Comparison of ENCODE assay signal across 1 cellular context in genomic region chr11:111938687-111939160, GRCh38.
A peak's percentile ranks its signal among the peaks of the same experiment; 100 is the strongest.
TF ChIP-seq lines count a peak whose summit lies in the region.

No MANE protein-coding gene starts in this region.

TF ChIP-seq in GM12878, 131 proteins besides CTCF, POLR2A, EP300 and RAD21 (continued from another document):
- TF ChIP-seq PRDM15 (CRISPR knock-in tag; IDR thresholded peaks at IDR 0.05) = no peak
- TF ChIP-seq KDM1A (IDR thresholded peaks at IDR 0.05; ENCODE audit: borderline replicate concordance) = no peak
- no peak for TF ChIP-seq BMI1 (IDR thresholded peaks at IDR 0.05; ENCODE audit: borderline replicate concordance)
- TF ChIP-seq POU2F2 (IDR thresholded peaks at IDR 0.05; ENCODE audit: borderline replicate concordance, low read depth, low read length) = no peak
- peak; percentile 70; the same call in 1 of the 2 replicates for TF ChIP-seq NFIC (IDR thresholded peaks at IDR 0.05; ENCODE audit: low read depth, low read length)
- TF ChIP-seq NKRF (conservative IDR thresholded peaks at IDR 0.05) = no peak
- TF ChIP-seq CREB1 (IDR thresholded peaks at IDR 0.05; ENCODE audit: low read depth) = peak; percentile 67
- no peak for TF ChIP-seq PKNOX1 (IDR thresholded peaks at IDR 0.05)
- no peak for TF ChIP-seq CBFB (IDR thresholded peaks at IDR 0.05; ENCODE audit: low read depth)
- TF ChIP-seq IKZF2 (IDR thresholded peaks at IDR 0.05) = peak; percentile 75 to 77
- TF ChIP-seq RCOR1 (conservative IDR thresholded peaks at IDR 0.05; ENCODE audit: low read depth, low read length) = no peak
- no peak for TF ChIP-seq RELA (IDR thresholded peaks at IDR 0.05; ENCODE audit: borderline replicate concordance, partially characterized antibody)
- TF ChIP-seq IRF4 (IDR thresholded peaks at IDR 0.05; ENCODE audit: low read depth, low read length) = peak; percentile 68
- TF ChIP-seq SREBF2 (IDR thresholded peaks at IDR 0.05; ENCODE audit: low read length) = no peak
- no peak for TF ChIP-seq HDAC6 (IDR thresholded peaks at IDR 0.05; ENCODE audit: unreplicated experiment)
- TF ChIP-seq CBX5 (IDR thresholded peaks at IDR 0.05; ENCODE audit: low read depth) = peak; percentile 74; the same call in 1 of the 2 replicates
- peak; percentile 35; the same call in 1 of the 2 replicates for TF ChIP-seq RUNX3 (IDR thresholded peaks at IDR 0.05; ENCODE audit: low read length)
- 0 out of 2 replicates have a peak, but pooled peaks have one; percentile 21 for TF ChIP-seq TAF1 (IDR thresholded peaks at IDR 0.05; ENCODE audit: borderline replicate concordance, low read depth, low read length)
- TF ChIP-seq HDAC2 (IDR thresholded peaks at IDR 0.05) = no peak
- no peak for TF ChIP-seq ZNF384 (IDR thresholded peaks at IDR 0.05; ENCODE audit: borderline replicate concordance, low read depth, low read length)
- TF ChIP-seq ZBTB11 (CRISPR knock-in tag; IDR thresholded peaks at IDR 0.05) = no peak
- peak; percentile 49; the same call in 1 of the 2 replicates for TF ChIP-seq ATF2 (IDR thresholded peaks at IDR 0.05; ENCODE audit: low read length)
- no peak for TF ChIP-seq ZNF217 (IDR thresholded peaks at IDR 0.05)
- TF ChIP-seq ZNF622 (IDR thresholded peaks at IDR 0.05) = no peak
- no peak for TF ChIP-seq PBX3 (IDR thresholded peaks at IDR 0.05; ENCODE audit: insufficient replicate concordance, low read depth, low read length)
- no peak for TF ChIP-seq RAD51 (IDR thresholded peaks at IDR 0.05)
- TF ChIP-seq MTA2 (IDR thresholded peaks at IDR 0.05; ENCODE audit: low read depth) = no peak
- no peak for TF ChIP-seq ZBTB4 (CRISPR knock-in tag; IDR thresholded peaks at IDR 0.05)
- peak; percentile 86 for TF ChIP-seq SPI1 (IDR thresholded peaks at IDR 0.05; ENCODE audit: borderline replicate concordance, insufficient read depth, low read depth, low read length)
- no peak for TF ChIP-seq ZNF592 (IDR thresholded peaks at IDR 0.05)
- no peak for TF ChIP-seq ZNF274 (IDR thresholded peaks at IDR 0.05; ENCODE audit: insufficient read depth, insufficient read length)
- TF ChIP-seq FOS (IDR thresholded peaks at IDR 0.05; ENCODE audit: borderline replicate concordance, extremely low read depth, insufficient read length) = no peak
